10 cellular contexts compared by ENCODE assay signal in the genomic region with DNA sequence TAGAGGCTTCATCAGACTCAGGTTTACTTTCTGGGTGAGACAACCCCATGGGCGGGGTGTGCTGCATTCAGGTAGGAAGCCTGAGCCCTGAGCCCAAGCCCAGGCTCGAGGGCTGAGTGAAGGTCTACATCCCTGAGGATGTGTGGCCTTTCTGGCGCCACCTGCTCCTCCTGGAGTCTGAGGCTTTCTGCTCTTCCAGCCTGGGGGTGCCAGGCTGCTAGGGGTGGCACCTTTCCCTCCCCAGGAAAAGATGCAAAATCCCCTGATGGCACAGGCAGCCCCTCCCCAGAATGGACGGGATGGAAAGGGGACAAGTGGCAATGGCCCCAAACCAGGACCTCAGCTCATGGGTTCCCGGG. TPM values are rescaled to one million over a fixed set of nuclear protein-coding genes. Genes with fewer than 3 reads are reported as not detected.
DNase-seq lines count a peak whose midpoint lies in the region; TF ChIP-seq lines count a peak whose summit lies in the region.
"Had no signal": no experiment of that assay in that cellular context is flagged by ENCODE, and none has a peak within 500 bp of the region (broad histone marks: within the 10 kb centered on the region; RNA-seq: fewer than 3 reads in every experiment).

No MANE protein-coding gene starts in this region.

- H3K27me3 Mint-ChIP-seq in endodermal cell (ENCODE audit: insufficient read depth), result peaks cover 2% of the 10 kb centered on the region

- peak overlapping the region; percentile 60 for H3K27ac ChIP-seq in C4-2B
- H3K27ac ChIP-seq in endodermal cell (ENCODE audit: low read depth, low read length), result no peak overlapping the region

- peak overlapping the region; percentile 18 for H2AFZ ChIP-seq in neuron (ENCODE audit: low read depth, low read length)

- H3K27me3 ChIP-seq in endodermal cell (ENCODE audit: control insufficient read depth, insufficient read depth, low read length, poor library complexity, severe bottlenecking) (no peaks in the 10 kb centered on the region), neuron (ENCODE audit: insufficient read depth, low read length) (no peaks in the 10 kb centered on the region)

- peaks cover 8% of the 10 kb centered on the region for H3K9me3 Mint-ChIP-seq in endodermal cell

- no peaks in the 10 kb centered on the region for H3K36me3 ChIP-seq in endodermal cell (ENCODE audit: control insufficient read depth, insufficient read depth, low read length)
- H3K36me3 ChIP-seq in neuron (ENCODE audit: insufficient read depth, low read length), result no peaks in the 10 kb centered on the region
- H3K36me3 ChIP-seq: HAP-1, spleen had no signal

- H3K36me3 Mint-ChIP-seq in endodermal cell (ENCODE audit: low read depth), result no peaks in the 10 kb centered on the region

- peak overlapping the region; percentile 40; the same call in 1 of the 2 replicates for H3K4me3 ChIP-seq in Jurkat, Clone E6-1 (ENCODE audit: low read length)
- no peak overlapping the region for H3K4me3 ChIP-seq in endodermal cell (ENCODE audit: low read length)
- no peak overlapping the region for H3K4me3 ChIP-seq in neuron (ENCODE audit: low read length)

- TF ChIP-seq CTCF in C4-2B (conservative IDR thresholded peaks at IDR 0.05) (no peak), endodermal cell (conservative IDR thresholded peaks at IDR 0.05) (no peak), GM10266 (IDR thresholded peaks at IDR 0.05; ENCODE audit: control insufficient read depth, insufficient read depth, low read depth, missing control alignments) (no peak)

- H3K27ac Mint-ChIP-seq in endodermal cell, result no peak overlapping the region

- no peaks in the 10 kb centered on the region for H3K4me1 ChIP-seq in endodermal cell (ENCODE audit: control insufficient read depth, insufficient read depth, low read length)
- H3K4me1 ChIP-seq in neuron (ENCODE audit: insufficient read depth, low read length), result no peaks in the 10 kb centered on the region

- H3K4me1 Mint-ChIP-seq in endodermal cell, result no peaks in the 10 kb centered on the region

- H3K9ac ChIP-seq in endodermal cell (ENCODE audit: extremely low read depth, low read length, poor library complexity, severe bottlenecking), result no peak overlapping the region

- WGBS in endodermal cell (ENCODE audit: insufficient coverage in 1 of 2, insufficient read length in 1 of 2), 2 experiments, result 66 to 82% methylated on average over 3 to 5 of the region's 5 CpGs

- DNase-seq in Jurkat, Clone E6-1 (ENCODE audit: low read depth, low spot score), result no peak
- DNase-seq in endodermal cell (peak; percentile 59), NCI-H146 treated with DMSO at 0.1 percent for 48 hours (lab: John Stamatoyannopoulos, UW; ENCODE audit: unreplicated experiment) (no peak), ecto neural progenitor cell (ENCODE audit: low spot score) (no peak), GM10266 (ENCODE audit: extremely low spot score) (no peak)
- no peak for DNase-seq in stimulated activated CD4-positive, alpha-beta T cell treated with anti-CD3 and anti-CD28 coated beads, Interleukin-4, amount 100 ng/mL, for 4 hours

- H3K4me3 Mint-ChIP-seq in endodermal cell, result peak overlapping the region; percentile 56

- H3K9me3 ChIP-seq in endodermal cell (ENCODE audit: control insufficient read depth, low read length), result no peaks in the 10 kb centered on the region
- H3K9me3 ChIP-seq in neuron (ENCODE audit: low read length), result no peaks in the 10 kb centered on the region
- H3K9me3 ChIP-seq: HAP-1, spleen had no signal

RNA-seq across cellular contexts. Expression of a gene that starts 44.4 kb away (rescaled TPM):
- polyA plus RNA-seq in Jurkat, Clone E6-1 (2012; ENCODE audit: insufficient read depth, insufficient read length), result 68.8 TPM
- total RNA-seq in endodermal cell, result 100 to 1,000 TPM; 309 to 334 TPM
- 182 TPM for polyA plus RNA-seq in endodermal cell (2013, experiment 1 of 2)
- polyA plus RNA-seq in endodermal cell (2013, experiment 2 of 2), result 205 TPM

RNA-seq across cellular contexts. Expression of a gene that starts 60.0 kb away (rescaled TPM):
- not detected for polyA plus RNA-seq in Jurkat, Clone E6-1 (2012; ENCODE audit: insufficient read depth, insufficient read length)
- 1 to 10 TPM; 4.1 to 5.6 TPM for total RNA-seq in endodermal cell
- polyA plus RNA-seq in endodermal cell (2013, experiment 1 of 2), result 3.6 TPM
- polyA plus RNA-seq in endodermal cell (2013, experiment 2 of 2), result 3.0 TPM
